1 cellular context compared by ENCODE assay signal in genomic region chr7:105652359-105652993, GRCh38.
TF ChIP-seq lines count a peak whose summit lies in the region.

No MANE protein-coding gene starts in this region.

TF ChIP-seq in HepG2, 621 proteins besides CTCF, POLR2A, EP300 and RAD21 (continued from another document and continues in another):
- no peak for TF ChIP-seq GMEB1 (CRISPR knock-in tag; IDR thresholded peaks at IDR 0.05; ENCODE audit: borderline replicate concordance)
- TF ChIP-seq MEIS2 (CRISPR knock-in tag; IDR thresholded peaks at IDR 0.05), result no peak
- no peak for TF ChIP-seq ZNF773 (CRISPR knock-in tag; IDR thresholded peaks at IDR 0.05; ENCODE audit: borderline replicate concordance)
- no peak for TF ChIP-seq ATF4 (CRISPR knock-in tag; IDR thresholded peaks at IDR 0.05)
- TF ChIP-seq MBD4 (IDR thresholded peaks at IDR 0.05; ENCODE audit: borderline replicate concordance, low read length), result no peak
- TF ChIP-seq ZNF800 (CRISPR knock-in tag; IDR thresholded peaks at IDR 0.05), result no peak
- TF ChIP-seq ZNF777 (CRISPR knock-in tag; IDR thresholded peaks at IDR 0.05), result no peak
- TF ChIP-seq GRHL1 (CRISPR knock-in tag; conservative IDR thresholded peaks at IDR 0.05), result no peak
- peak; percentile 18; the same call in 1 of the 2 replicates for TF ChIP-seq FOSL2 (CRISPR knock-in tag; IDR thresholded peaks at IDR 0.05)
- TF ChIP-seq ZIK1 (CRISPR knock-in tag; IDR thresholded peaks at IDR 0.05; ENCODE audit: borderline replicate concordance, low read depth), result no peak
- TF ChIP-seq ISL2 (CRISPR knock-in tag; IDR thresholded peaks at IDR 0.05), result no peak
- TF ChIP-seq MED8 (CRISPR knock-in tag; IDR thresholded peaks at IDR 0.05; ENCODE audit: insufficient replicate concordance), result no peak
- TF ChIP-seq BORCS8-MEF2B (CRISPR knock-in tag; IDR thresholded peaks at IDR 0.05), result peak; percentile 49; the same call in 1 of the 2 replicates
- TF ChIP-seq SMYD3 (CRISPR knock-in tag; IDR thresholded peaks at IDR 0.05), result no peak
- no peak for TF ChIP-seq MTF2 (CRISPR knock-in tag; IDR thresholded peaks at IDR 0.05; ENCODE audit: borderline replicate concordance)
- TF ChIP-seq NCOR1 (IDR thresholded peaks at IDR 0.05; ENCODE audit: borderline replicate concordance, low read length), result 0 out of 2 replicates have a peak, but pooled peaks have one; percentile 9
- TF ChIP-seq PAF1 (CRISPR knock-in tag; IDR thresholded peaks at IDR 0.05), result no peak
- no peak for TF ChIP-seq RBFOX2 (IDR thresholded peaks at IDR 0.05; ENCODE audit: low read depth, low read length)
- no peak for TF ChIP-seq IKZF4 (CRISPR knock-in tag; IDR thresholded peaks at IDR 0.05; ENCODE audit: borderline replicate concordance, low read depth, not compliant biosample characterization)
- no peak for TF ChIP-seq SRY (CRISPR knock-in tag; IDR thresholded peaks at IDR 0.05)
- TF ChIP-seq ZNF580 (CRISPR knock-in tag; IDR thresholded peaks at IDR 0.05; ENCODE audit: borderline replicate concordance, low read depth), result 0 out of 2 replicates have a peak, but pooled peaks have one; percentile 32
- no peak for TF ChIP-seq ZSCAN30 (CRISPR knock-in tag; IDR thresholded peaks at IDR 0.05)
- no peak for TF ChIP-seq RFX3 (CRISPR knock-in tag; IDR thresholded peaks at IDR 0.05)
- TF ChIP-seq ZNF747 (CRISPR knock-in tag; IDR thresholded peaks at IDR 0.05; ENCODE audit: borderline replicate concordance), result no peak
- TF ChIP-seq ATF5 (CRISPR knock-in tag; IDR thresholded peaks at IDR 0.05; ENCODE audit: low read depth), result no peak
- TF ChIP-seq FOXK2 (IDR thresholded peaks at IDR 0.05), result no peak
- no peak for TF ChIP-seq FOXA1 (IDR thresholded peaks at IDR 0.05)
- TF ChIP-seq FOXA1 (CRISPR knock-in tag; IDR thresholded peaks at IDR 0.05), result no peak
- peak; percentile 74; the same call in 1 of the 2 replicates for TF ChIP-seq ZNF263 (CRISPR knock-in tag; IDR thresholded peaks at IDR 0.05)
- no peak for TF ChIP-seq TBL1XR1 (IDR thresholded peaks at IDR 0.05; ENCODE audit: borderline replicate concordance, low read length, partially characterized antibody)
- TF ChIP-seq ZNF292 (CRISPR knock-in tag; IDR thresholded peaks at IDR 0.05; ENCODE audit: borderline replicate concordance, low read depth), result no peak
- TF ChIP-seq CEBPB (IDR thresholded peaks at IDR 0.05; ENCODE audit: borderline replicate concordance, low read depth, low read length), result peak; percentile 1; the same call in 1 of the 2 replicates
- TF ChIP-seq ZNF577 (CRISPR knock-in tag; IDR thresholded peaks at IDR 0.05; ENCODE audit: borderline replicate concordance, low read depth), result no peak
- TF ChIP-seq TFDP1 (CRISPR knock-in tag; IDR thresholded peaks at IDR 0.05; ENCODE audit: borderline replicate concordance), result no peak
- TF ChIP-seq DNMT1 (CRISPR knock-in tag; IDR thresholded peaks at IDR 0.05), result no peak
- TF ChIP-seq ISX (CRISPR knock-in tag; conservative IDR thresholded peaks at IDR 0.05), result no peak
- no peak for TF ChIP-seq FOXP4 (CRISPR knock-in tag; IDR thresholded peaks at IDR 0.05)
- TF ChIP-seq ZNF44 (CRISPR knock-in tag; IDR thresholded peaks at IDR 0.05), result 0 out of 2 replicates have a peak, but pooled peaks have one; percentile 57
- TF ChIP-seq SOX5 (CRISPR knock-in tag; IDR thresholded peaks at IDR 0.05; ENCODE audit: borderline replicate concordance), result no peak
- no peak for TF ChIP-seq GPN1 (CRISPR knock-in tag; IDR thresholded peaks at IDR 0.05; ENCODE audit: borderline replicate concordance)
- TF ChIP-seq HOXA7 (CRISPR knock-in tag; IDR thresholded peaks at IDR 0.05), result no peak
- TF ChIP-seq ZFAT (CRISPR knock-in tag; conservative IDR thresholded peaks at IDR 0.05), result no peak
- no peak for TF ChIP-seq NFIB (CRISPR knock-in tag; IDR thresholded peaks at IDR 0.05; ENCODE audit: borderline replicate concordance)
- TF ChIP-seq SMAD1 (CRISPR knock-in tag; IDR thresholded peaks at IDR 0.05; ENCODE audit: borderline replicate concordance, low read depth), result 0 out of 2 replicates have a peak, but pooled peaks have one; percentile 18
- TF ChIP-seq ZNF160 (CRISPR knock-in tag; IDR thresholded peaks at IDR 0.05), result no peak
- TF ChIP-seq IRF2 (CRISPR knock-in tag; IDR thresholded peaks at IDR 0.05), result 0 out of 2 replicates have a peak, but pooled peaks have one; percentile 42
- no peak for TF ChIP-seq TGIF2 (CRISPR knock-in tag; IDR thresholded peaks at IDR 0.05)
- no peak for TF ChIP-seq ZFP41 (CRISPR knock-in tag; IDR thresholded peaks at IDR 0.05; ENCODE audit: borderline replicate concordance)
- no peak for TF ChIP-seq ZSCAN5A (CRISPR knock-in tag; IDR thresholded peaks at IDR 0.05; ENCODE audit: borderline replicate concordance)
- TF ChIP-seq ZNF782 (CRISPR knock-in tag; IDR thresholded peaks at IDR 0.05; ENCODE audit: borderline replicate concordance), result no peak
- TF ChIP-seq ZNF20 (CRISPR knock-in tag; IDR thresholded peaks at IDR 0.05), result no peak
- no peak for TF ChIP-seq RELA (CRISPR knock-in tag; IDR thresholded peaks at IDR 0.05)
- TF ChIP-seq DDIT3 (CRISPR knock-in tag; IDR thresholded peaks at IDR 0.05), result no peak
- no peak for TF ChIP-seq ZNF841 (CRISPR knock-in tag; IDR thresholded peaks at IDR 0.05; ENCODE audit: borderline replicate concordance)
- TF ChIP-seq TSC22D2 (CRISPR knock-in tag; IDR thresholded peaks at IDR 0.05; ENCODE audit: borderline replicate concordance), result no peak
- TF ChIP-seq ZNF652 (CRISPR knock-in tag; IDR thresholded peaks at IDR 0.05; ENCODE audit: borderline replicate concordance, low read depth), result no peak
- TF ChIP-seq ZZZ3 (CRISPR knock-in tag; IDR thresholded peaks at IDR 0.05; ENCODE audit: borderline replicate concordance), result no peak
- no peak for TF ChIP-seq TBX2 (CRISPR knock-in tag; IDR thresholded peaks at IDR 0.05; ENCODE audit: borderline replicate concordance)
